In the genomic region with DNA sequence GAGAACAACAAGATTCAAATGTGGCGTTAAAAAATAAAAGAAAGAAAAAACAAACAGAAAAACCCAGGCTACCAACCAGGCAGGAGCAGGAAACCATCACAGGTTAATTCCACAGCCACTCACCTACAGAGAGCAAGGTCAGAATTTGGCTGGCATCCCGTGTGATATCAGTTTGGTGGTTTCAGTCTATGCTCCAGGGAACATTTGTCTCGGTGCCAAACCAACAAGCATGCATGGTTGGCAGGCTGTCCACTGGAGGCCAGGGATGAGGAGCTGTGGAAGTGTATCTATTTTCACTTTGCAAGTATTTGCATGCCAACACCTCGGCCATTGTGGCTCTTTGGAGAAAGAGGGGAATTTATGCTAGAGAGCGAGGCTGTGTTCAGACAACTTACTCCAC, we compare ENCODE assay signal across 18 cellular contexts. TPM values are rescaled to one million over a fixed set of nuclear protein-coding genes. Genes with fewer than 3 reads are reported as not detected.
DNase-seq lines count a peak whose midpoint lies in the region; ATAC-seq and TF ChIP-seq lines count a peak whose summit lies in the region.
"Had no signal": no experiment of that assay in that cellular context is flagged by ENCODE, and none has a peak within 500 bp of the region (broad histone marks: within the 10 kb centered on the region; RNA-seq: fewer than 3 reads in every experiment).

No MANE protein-coding gene starts in this region.

- H3K9me3 ChIP-seq in endodermal cell (ENCODE audit: control insufficient read depth, low read length), result peaks cover 29% of the 10 kb centered on the region
- H3K9me3 ChIP-seq: SJSA1, transverse colon had no signal

- H3K27ac Mint-ChIP-seq in endodermal cell (peak overlapping the region; percentile 26), mesothelial cell of epicardium (no peak overlapping the region)
- H3K27ac Mint-ChIP-seq in stimulated activated naive B cell treated with anti-CD40 and anti-IgM and Interleukin-4, amounts not matched to agents 10 μg/mL and 1 μg/mL and 100 μg/mL, for 72 hours, result no peak overlapping the region
- H3K27ac Mint-ChIP-seq: activated T-helper 17 cell treated with anti-CD3 and anti-CD28 coated beads, Interleukin-2, amount 50 U/mL, for 72 hours had no signal

- H3K27me3 Mint-ChIP-seq in endodermal cell (ENCODE audit: insufficient read depth) (peaks cover 21% of the 10 kb centered on the region), mesothelial cell of epicardium (ENCODE audit: low read depth) (peaks cover 50% of the 10 kb centered on the region)
- H3K27me3 Mint-ChIP-seq in stimulated activated naive B cell treated with anti-CD40 and anti-IgM and Interleukin-4, amounts not matched to agents 10 μg/mL and 1 μg/mL and 100 μg/mL, for 72 hours, result peaks cover 0 to 5% of the 10 kb centered on the region in 2 donors
- H3K27me3 Mint-ChIP-seq: activated T-helper 17 cell treated with anti-CD3 and anti-CD28 coated beads, Interleukin-2, amount 50 U/mL, for 72 hours had no signal

- H3K9me3 Mint-ChIP-seq in endodermal cell (peaks cover 12% of the 10 kb centered on the region), mesothelial cell of epicardium (peaks cover 11% of the 10 kb centered on the region)
- peaks cover 6 to 7% of the 10 kb centered on the region in 2 donors for H3K9me3 Mint-ChIP-seq in stimulated activated naive B cell treated with anti-CD40 and anti-IgM and Interleukin-4, amounts not matched to agents 10 μg/mL and 1 μg/mL and 100 μg/mL, for 72 hours

- H3K36me3 ChIP-seq in endodermal cell (ENCODE audit: control insufficient read depth, insufficient read depth, low read length), result no peaks in the 10 kb centered on the region
- H3K36me3 ChIP-seq: SJSA1, transverse colon had no signal

- no peaks in the 10 kb centered on the region for H3K36me3 Mint-ChIP-seq in endodermal cell (ENCODE audit: low read depth)
- no peaks in the 10 kb centered on the region for H3K36me3 Mint-ChIP-seq in stimulated activated naive B cell treated with anti-CD40 and anti-IgM and Interleukin-4, amounts not matched to agents 10 μg/mL and 1 μg/mL and 100 μg/mL, for 72 hours
- H3K36me3 Mint-ChIP-seq in mesothelial cell of epicardium, result no peaks in the 10 kb centered on the region

- no peak for TF ChIP-seq CTCF in endodermal cell (conservative IDR thresholded peaks at IDR 0.05)
- TF ChIP-seq CTCF in mesothelial cell of epicardium (IDR thresholded peaks at IDR 0.05; ENCODE audit: unreplicated experiment), result no peak

- H3K27ac ChIP-seq in endodermal cell (ENCODE audit: low read depth, low read length), result no peak overlapping the region
- H3K27ac ChIP-seq: HL-60, SJSA1, transverse colon had no signal

- H3K4me3 ChIP-seq in endodermal cell (ENCODE audit: low read length), result no peak overlapping the region
- H3K4me3 ChIP-seq: GM12878, SJSA1, transverse colon had no signal

- peaks cover 24% of the 10 kb centered on the region for H3K4me1 Mint-ChIP-seq in endodermal cell
- H3K4me1 Mint-ChIP-seq in stimulated activated naive B cell treated with anti-CD40 and anti-IgM and Interleukin-4, amounts not matched to agents 10 μg/mL and 1 μg/mL and 100 μg/mL, for 72 hours, result no peaks in the 10 kb centered on the region
- H3K4me1 Mint-ChIP-seq in mesothelial cell of epicardium, result no peaks in the 10 kb centered on the region
- H3K4me1 Mint-ChIP-seq: activated T-helper 17 cell treated with anti-CD3 and anti-CD28 coated beads, Interleukin-2, amount 50 U/mL, for 72 hours; central memory CD8-positive, alpha-beta T cell had no signal

- H3K4me3 Mint-ChIP-seq in endodermal cell, result no peak overlapping the region
- H3K4me3 Mint-ChIP-seq in stimulated activated naive B cell treated with anti-CD40 and anti-IgM and Interleukin-4, amounts not matched to agents 10 μg/mL and 1 μg/mL and 100 μg/mL, for 72 hours, result no peak overlapping the region
- no peak overlapping the region for H3K4me3 Mint-ChIP-seq in mesothelial cell of epicardium
- H3K4me3 Mint-ChIP-seq: activated T-helper 17 cell treated with anti-CD3 and anti-CD28 coated beads, Interleukin-2, amount 50 U/mL, for 72 hours; central memory CD8-positive, alpha-beta T cell had no signal

- H3K27me3 ChIP-seq in endodermal cell (ENCODE audit: control insufficient read depth, insufficient read depth, low read length, poor library complexity, severe bottlenecking), result peaks cover 7% of the 10 kb centered on the region
- H3K27me3 ChIP-seq: SJSA1 had no signal

- no peak for ATAC-seq in stimulated activated naive B cell treated with anti-CD40 and anti-IgM and Interleukin-4, amounts not matched to agents 10 μg/mL and 1 μg/mL and 100 μg/mL, for 72 hours (replicated peaks)
- no peak for ATAC-seq in GM21423 (IDR thresholded peaks at IDR 0.05; ENCODE audit: unreplicated experiment)
- ATAC-seq: activated T-helper 17 cell treated with anti-CD3 and anti-CD28 coated beads, Interleukin-2, amount 50 U/mL, for 72 hours; GM12878 had no signal

- H3K4me1 ChIP-seq in endodermal cell (ENCODE audit: control insufficient read depth, insufficient read depth, low read length), result peaks cover 5% of the 10 kb centered on the region
- H3K4me1 ChIP-seq: SJSA1, transverse colon had no signal

- peak; percentile 66 for DNase-seq in H4 (ENCODE audit: low spot score)
- peak; percentile 97 for DNase-seq in NCI-H2196 (lab: John Stamatoyannopoulos, UW; ENCODE audit: unreplicated experiment)
- DNase-seq in endodermal cell, result no peak
- peak; percentile 84 for DNase-seq in mucosa of gallbladder (ENCODE audit: low spot score)
- no peak for DNase-seq in activated effector memory CD4-positive, alpha-beta T cell treated with Interleukin-2 at 50 U/mL for 16 hours
- DNase-seq in stimulated activated naive B cell treated with anti-CD40 and anti-IgM and Interleukin-4, amounts not matched to agents 10 μg/mL and 1 μg/mL and 100 μg/mL, for 72 hours, result no peak
- DNase-seq in mesothelial cell of epicardium (ENCODE audit: low spot score in 2 of 2, unreplicated experiment in 2 of 2), result no peak
- DNase-seq: activated CD4-positive, CD25-positive, alpha-beta regulatory T cell treated with anti-CD3 and anti-CD28 coated beads, Interleukin-2, amount 50 U/mL, for 72 hours; foreskin fibroblast; NCI-H146; retina; transverse colon had no signal

- WGBS in endodermal cell (ENCODE audit: insufficient coverage in 1 of 2, insufficient read length in 1 of 2), 2 experiments, result 50 to 61% methylated on average over 2 to 5 of the region's 5 CpGs

- no peak overlapping the region for H3K9ac ChIP-seq in endodermal cell (ENCODE audit: extremely low read depth, low read length, poor library complexity, severe bottlenecking)

RNA-seq across cellular contexts. Expression of a gene that starts 53.1 kb away (rescaled TPM):
- total RNA-seq in H4 (2014; rRNA removed; shearing (Covaris generic)), result 0.14 and 0.21 TPM in 2 replicates
- total RNA-seq in endodermal cell, result 1 to 10 TPM; 1.5 to 3.9 TPM
- 6.0 TPM for polyA plus RNA-seq in endodermal cell (2013, experiment 1 of 2)
- 4.8 TPM for polyA plus RNA-seq in endodermal cell (2013, experiment 2 of 2)
- total RNA-seq in mucosa of gallbladder, result 11.1 TPM
- total RNA-seq in mesothelial cell of epicardium, result 0.58 to 1.4 TPM (median 1.4 TPM) in 3 replicates

Comparison
In these comparisons a context has a peak if more than half of its experiments do, and no peak if none do; other contexts are left out.
1. DNase-seq: peak in H4 (single experiment), NCI-H2196 (single experiment) and mucosa of gallbladder (single experiment); none in endodermal cell (single experiment), activated effector memory CD4-positive, alpha-beta T cell treated with Interleukin-2 at 50 U/mL for 16 hours (single experiment), stimulated activated naive B cell treated with anti-CD40 and anti-IgM and Interleukin-4, amounts not matched to agents 10 μg/mL and 1 μg/mL and 100 μg/mL, for 72 hours (single experiment) and mesothelial cell of epicardium (0 of 2).